8 cellular contexts compared by ENCODE assay signal in genomic region chr3:159520638-159521037, GRCh38.
"Had no signal": no experiment of that assay in that cellular context is flagged by ENCODE, and none has a peak within 500 bp of the region (broad histone marks: within the 10 kb centered on the region; RNA-seq: fewer than 3 reads in every experiment).

No MANE protein-coding gene starts in this region.

- H3K4me2 ChIP-seq: KMS-11 had no signal

- H3K27me3 Mint-ChIP-seq: IgD-negative memory B cell had no signal

- FAIRE-seq: HTR-8/SVneo had no signal

- H3K4me1 Mint-ChIP-seq: IgD-negative memory B cell had no signal

- H3K36me3 Mint-ChIP-seq: IgD-negative memory B cell had no signal

- DNase-seq: Karpas-422, Kasumi-1, KBM-7, KG1 had no signal

- H3K9me3 Mint-ChIP-seq: IgD-negative memory B cell had no signal

- H3K27ac Mint-ChIP-seq: IgD-negative memory B cell had no signal

- H3K4me3 Mint-ChIP-seq: IgD-negative memory B cell had no signal

- H3K27ac ChIP-seq: HL-60, KMS-11 had no signal

- H3K9ac ChIP-seq: KMS-11 had no signal
